2 cellular contexts compared by ENCODE assay signal in the genomic region with DNA sequence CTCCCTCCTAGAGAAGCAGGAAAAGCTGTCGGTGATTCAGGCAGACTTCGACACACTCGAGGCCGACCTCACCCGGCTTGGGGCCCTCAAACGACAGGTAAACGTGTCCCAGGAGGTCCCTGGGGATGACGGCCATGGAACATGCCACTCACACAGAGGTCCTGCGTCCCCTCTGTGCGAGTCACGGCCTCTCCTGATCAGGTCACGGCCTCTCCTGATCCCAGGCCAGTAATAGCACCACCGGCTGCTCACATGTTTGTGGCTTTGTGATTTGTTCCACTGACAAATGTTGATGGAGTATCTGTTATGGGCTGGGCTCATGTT.
TF ChIP-seq lines count a peak whose summit lies in the region.

No MANE protein-coding gene starts in this region.

TF ChIP-seq in IMR-90, 13 proteins besides CTCF, POLR2A, EP300 and RAD21:
- TF ChIP-seq RFX5 (IDR thresholded peaks at IDR 0.05; ENCODE audit: low read depth, low read length) (no peak), CHD1 (IDR thresholded peaks at IDR 0.05; ENCODE audit: low read depth, low read length) (no peak), RCOR1 (IDR thresholded peaks at IDR 0.05; ENCODE audit: insufficient replicate concordance, low read length) (no peak), NFE2L2 (IDR thresholded peaks at IDR 0.05; ENCODE audit: low read depth, low read length) (no peak), SMC3 (IDR thresholded peaks at IDR 0.05; ENCODE audit: low read depth, low read length) (no peak), MAFK (IDR thresholded peaks at IDR 0.05; ENCODE audit: low read depth, low read length) (no peak), CEBPB (IDR thresholded peaks at IDR 0.05; ENCODE audit: low read depth, low read length) (no peak), MXI1 (IDR thresholded peaks at IDR 0.05; ENCODE audit: borderline replicate concordance, low read depth, low read length) (no peak), FOS (IDR thresholded peaks at IDR 0.05; ENCODE audit: low read depth, low read length) (no peak), MAZ (IDR thresholded peaks at IDR 0.05; ENCODE audit: borderline replicate concordance, low read depth, low read length) (no peak), BHLHE40 (IDR thresholded peaks at IDR 0.05; ENCODE audit: low read depth, low read length) (no peak)
- TF ChIP-seq, protein P1, sequence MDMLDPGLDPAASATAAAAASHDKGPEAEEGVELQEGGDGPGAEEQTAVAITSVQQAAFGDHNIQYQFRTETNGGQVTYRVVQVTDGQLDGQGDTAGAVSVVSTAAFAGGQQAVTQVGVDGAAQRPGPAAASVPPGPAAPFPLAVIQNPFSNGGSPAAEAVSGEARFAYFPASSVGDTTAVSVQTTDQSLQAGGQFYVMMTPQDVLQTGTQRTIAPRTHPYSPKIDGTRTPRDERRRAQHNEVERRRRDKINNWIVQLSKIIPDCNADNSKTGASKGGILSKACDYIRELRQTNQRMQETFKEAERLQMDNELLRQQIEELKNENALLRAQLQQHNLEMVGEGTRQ (IDR thresholded peaks at IDR 0.05; ENCODE audit: low read depth, low read length) = no peak
- TF ChIP-seq, protein P2, sequence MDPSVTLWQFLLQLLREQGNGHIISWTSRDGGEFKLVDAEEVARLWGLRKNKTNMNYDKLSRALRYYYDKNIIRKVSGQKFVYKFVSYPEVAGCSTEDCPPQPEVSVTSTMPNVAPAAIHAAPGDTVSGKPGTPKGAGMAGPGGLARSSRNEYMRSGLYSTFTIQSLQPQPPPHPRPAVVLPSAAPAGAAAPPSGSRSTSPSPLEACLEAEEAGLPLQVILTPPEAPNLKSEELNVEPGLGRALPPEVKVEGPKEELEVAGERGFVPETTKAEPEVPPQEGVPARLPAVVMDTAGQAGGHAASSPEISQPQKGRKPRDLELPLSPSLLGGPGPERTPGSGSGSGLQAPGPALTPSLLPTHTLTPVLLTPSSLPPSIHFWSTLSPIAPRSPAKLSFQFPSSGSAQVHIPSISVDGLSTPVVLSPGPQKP (IDR thresholded peaks at IDR 0.05; ENCODE audit: borderline replicate concordance, low read depth, low read length) = no peak

TF ChIP-seq in WTC11, 78 proteins besides CTCF, POLR2A, EP300 and RAD21:
- TF ChIP-seq, protein P3, sequence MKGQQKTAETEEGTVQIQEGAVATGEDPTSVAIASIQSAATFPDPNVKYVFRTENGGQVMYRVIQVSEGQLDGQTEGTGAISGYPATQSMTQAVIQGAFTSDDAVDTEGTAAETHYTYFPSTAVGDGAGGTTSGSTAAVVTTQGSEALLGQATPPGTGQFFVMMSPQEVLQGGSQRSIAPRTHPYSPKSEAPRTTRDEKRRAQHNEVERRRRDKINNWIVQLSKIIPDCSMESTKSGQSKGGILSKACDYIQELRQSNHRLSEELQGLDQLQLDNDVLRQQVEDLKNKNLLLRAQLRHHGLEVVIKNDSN (CRISPR knock-in tag; IDR thresholded peaks at IDR 0.05) = no peak
- TF ChIP-seq NFYB (CRISPR knock-in tag; conservative IDR thresholded peaks at IDR 0.05; ENCODE audit: low read depth) (no peak), SMAD3 (CRISPR knock-in tag; IDR thresholded peaks at IDR 0.05; ENCODE audit: borderline replicate concordance) (no peak), OVOL2 (CRISPR knock-in tag; IDR thresholded peaks at IDR 0.05; ENCODE audit: borderline replicate concordance) (no peak), ZNF671 (CRISPR knock-in tag; IDR thresholded peaks at IDR 0.05) (no peak), GABPB1 (CRISPR knock-in tag; IDR thresholded peaks at IDR 0.05) (no peak), ZNF396 (CRISPR knock-in tag; IDR thresholded peaks at IDR 0.05; ENCODE audit: borderline replicate concordance) (no peak)
- TF ChIP-seq, protein P4, sequence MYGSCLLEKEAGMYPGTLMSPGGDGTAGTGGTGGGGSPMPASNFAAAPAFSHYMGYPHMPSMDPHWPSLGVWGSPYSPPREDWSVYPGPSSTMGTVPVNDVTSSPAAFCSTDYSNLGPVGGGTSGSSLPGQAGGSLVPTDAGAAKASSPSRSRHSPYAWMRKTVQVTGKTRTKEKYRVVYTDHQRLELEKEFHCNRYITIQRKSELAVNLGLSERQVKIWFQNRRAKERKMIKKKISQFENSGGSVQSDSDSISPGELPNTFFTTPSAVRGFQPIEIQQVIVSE (CRISPR knock-in tag; IDR thresholded peaks at IDR 0.05; ENCODE audit: borderline replicate concordance) = no peak
- TF ChIP-seq, protein P5, sequence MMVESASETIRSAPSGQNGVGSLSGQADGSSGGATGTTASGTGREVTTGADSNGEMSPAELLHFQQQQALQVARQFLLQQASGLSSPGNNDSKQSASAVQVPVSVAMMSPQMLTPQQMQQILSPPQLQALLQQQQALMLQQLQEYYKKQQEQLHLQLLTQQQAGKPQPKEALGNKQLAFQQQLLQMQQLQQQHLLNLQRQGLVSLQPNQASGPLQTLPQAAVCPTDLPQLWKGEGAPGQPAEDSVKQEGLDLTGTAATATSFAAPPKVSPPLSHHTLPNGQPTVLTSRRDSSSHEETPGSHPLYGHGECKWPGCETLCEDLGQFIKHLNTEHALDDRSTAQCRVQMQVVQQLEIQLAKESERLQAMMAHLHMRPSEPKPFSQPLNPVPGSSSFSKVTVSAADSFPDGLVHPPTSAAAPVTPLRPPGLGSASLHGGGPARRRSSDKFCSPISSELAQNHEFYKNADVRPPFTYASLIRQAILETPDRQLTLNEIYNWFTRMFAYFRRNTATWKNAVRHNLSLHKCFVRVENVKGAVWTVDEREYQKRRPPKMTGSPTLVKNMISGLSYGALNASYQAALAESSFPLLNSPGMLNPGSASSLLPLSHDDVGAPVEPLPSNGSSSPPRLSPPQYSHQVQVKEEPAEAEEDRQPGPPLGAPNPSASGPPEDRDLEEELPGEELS (CRISPR knock-in tag; IDR thresholded peaks at IDR 0.05) = no peak
- TF ChIP-seq, protein P6, sequence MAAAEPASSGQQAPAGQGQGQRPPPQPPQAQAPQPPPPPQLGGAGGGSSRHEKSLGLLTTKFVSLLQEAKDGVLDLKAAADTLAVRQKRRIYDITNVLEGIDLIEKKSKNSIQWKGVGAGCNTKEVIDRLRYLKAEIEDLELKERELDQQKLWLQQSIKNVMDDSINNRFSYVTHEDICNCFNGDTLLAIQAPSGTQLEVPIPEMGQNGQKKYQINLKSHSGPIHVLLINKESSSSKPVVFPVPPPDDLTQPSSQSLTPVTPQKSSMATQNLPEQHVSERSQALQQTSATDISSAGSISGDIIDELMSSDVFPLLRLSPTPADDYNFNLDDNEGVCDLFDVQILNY (CRISPR knock-in tag; IDR thresholded peaks at IDR 0.05) = no peak
TF ChIP-seq in WTC11: peak in this region for 0.
